In genomic region chr3:11913316-11913715, GRCh38 we compare ENCODE assay signal across 21 cellular contexts.
"Had no signal": no experiment of that assay in that cellular context is flagged by ENCODE, and none has a peak within 500 bp of the region (broad histone marks: within the 10 kb centered on the region; RNA-seq: fewer than 3 reads in every experiment).

No MANE protein-coding gene starts in this region.

- H3K27ac ChIP-seq: epithelial cell of prostate, gastrocnemius medialis, left lung, pancreas, testis, tibial artery had no signal

- ATAC-seq: esophagus mucosa, gastrocnemius medialis, left cardiac atrium, left lung, natural killer cell, pancreas, sciatic nerve had no signal

- H3K4me3 ChIP-seq: gastrocnemius medialis, left lung, pancreas, smooth muscle cell, testis, tibial artery had no signal

- H3K36me3 ChIP-seq: gastrocnemius medialis, left lung, pancreas, tibial artery had no signal

- H3K27me3 ChIP-seq: gastrocnemius medialis, left lung, pancreas, testis had no signal

- DNase-seq: cortex of kidney; effector CD4-positive, alpha-beta T cell; foreskin fibroblast; gastrocnemius medialis; kidney; left cardiac atrium; left lung; natural killer cell; occipital lobe; pancreas; stimulated activated CD4-positive, alpha-beta T cell treated with anti-CD3 and anti-CD28 coated beads, Interleukin-12 subunit alpha, Interleukin-12 subunit beta, amount 100 ng/mL, for 4 hours; stimulated activated CD4-positive, alpha-beta T cell treated with anti-CD3 and anti-CD28 coated beads, Interleukin-1b, Interleukin-23, amount 100 ng/mL, for 48 hours; stimulated activated CD4-positive, alpha-beta T cell treated with anti-CD3 and anti-CD28 coated beads, Interleukin-4, amount 100 ng/mL, for 1 hour; stimulated activated naive CD4-positive, alpha-beta T cell; substantia nigra; testis; tibial artery had no signal

- H3K4me1 ChIP-seq: gastrocnemius medialis, left lung, pancreas, tibial artery had no signal

- H3K9me3 ChIP-seq: gastrocnemius medialis, left lung, pancreas, testis, tibial artery had no signal
